ENCODE assay signal across 9 cellular contexts in genomic region chr9:68704498-68704803, GRCh38. TPM values are rescaled to one million over a fixed set of nuclear protein-coding genes. Genes with fewer than 3 reads are reported as not detected.
A peak's percentile ranks its signal among the peaks of the same experiment; 100 is the strongest.
DNase-seq lines count a peak whose midpoint lies in the region; ATAC-seq and TF ChIP-seq lines count a peak whose summit lies in the region.
"Had no signal": no experiment of that assay in that cellular context is flagged by ENCODE, and none has a peak within 500 bp of the region (broad histone marks: within the 10 kb centered on the region; RNA-seq: fewer than 3 reads in every experiment).

No MANE protein-coding gene starts in this region.

- H3K27me3 ChIP-seq in heart right ventricle (peaks cover 0 to 48% (median 14%) of the 10 kb centered on the region in 7 donors), mammary epithelial cell (ENCODE audit: insufficient read depth, low read length) (peaks cover 24% of the 10 kb centered on the region), uterus (peaks cover 0 to 9% of the 10 kb centered on the region in 2 donors)
- H3K27me3 ChIP-seq in naive thymus-derived CD4-positive, alpha-beta T cell (ENCODE audit: control insufficient read depth in 2 of 2, insufficient read depth in 2 of 2, low read length in 2 of 2), result peaks cover 3 to 14% of the 10 kb centered on the region in 2 donors

- peaks cover 5 to 25% (median 20%) of the 10 kb centered on the region in 7 donors for H3K4me1 Mint-ChIP-seq in naive thymus-derived CD4-positive, alpha-beta T cell

- in situ Hi-C loops in mammary epithelial cell (cut with MboI; ENCODE audit: low sequenced_read_pairs in 2 of 2), result no loop called here

- TF ChIP-seq CTCF in heart right ventricle (IDR thresholded peaks at IDR 0.05) (no peak), mammary epithelial cell (conservative IDR thresholded peaks at IDR 0.05 in 1 of 2, IDR thresholded peaks at IDR 0.05 in 1 of 2; ENCODE audit: extremely low read depth in 1 of 2, insufficient read depth in 1 of 2, low read depth in 1 of 2, low read length in 2 of 2) (no peak), uterus (IDR thresholded peaks at IDR 0.05) (no peak)

- peak overlapping the region; percentile 29 to 79 (median 64) for H3K4me3 ChIP-seq in heart right ventricle
- no peak overlapping the region for H3K4me3 ChIP-seq in mammary epithelial cell (replicated peaks in 1 of 3; ENCODE audit: insufficient read depth in 1 of 3, low read depth in 2 of 3, low read length in 3 of 3)
- H3K4me3 ChIP-seq in naive thymus-derived CD4-positive, alpha-beta T cell (ENCODE audit: low read length), result no peak overlapping the region
- peak overlapping the region; percentile 48 to 60 for H3K4me3 ChIP-seq in uterus

- H3K4me2 ChIP-seq in mammary epithelial cell (ENCODE audit: insufficient read depth, low read depth, low read length), result peak overlapping the region; percentile 88

- no peaks in the 10 kb centered on the region for H3K79me2 ChIP-seq in mammary epithelial cell (ENCODE audit: insufficient read depth, low read length)

- no peak for TF ChIP-seq POLR2A in uterus (IDR thresholded peaks at IDR 0.05)

- CTCF ChIA-PET in mammary epithelial cell (lab: Charles Lee; ENCODE audit: low non-redundant PET), result no interaction called here
- CTCF ChIA-PET in naive thymus-derived CD4-positive, alpha-beta T cell (lab: Charles Lee), result interaction anchor here (0.6 kb wide), 1 partner anchor 351 kb away, joined by 4 read pairs; no protein-coding TSS in a partner anchor

- dilution Hi-C loops in mammary epithelial cell (cut with HindIII; ENCODE audit: low sequenced_read_pairs), result no loop called here

- WGBS in heart right ventricle, 2 donors, result 3 to 4% methylated on average over 10 of the region's 10 CpGs
- WGBS in mammary epithelial cell (ENCODE audit: low coverage, missing lambda C conversion rate), result 0% methylated on average over 3 of the region's 10 CpGs

- DNase-seq in heart right ventricle (no peak), left ventricle myocardium superior (no peak), mammary epithelial cell (no peak), uterus (no peak), NCI-H2081 treated with DMSO at 0.1 percent for 48 hours (lab: John Stamatoyannopoulos, UW) (no peak), NCI-H82 treated with DMSO at 0.1 percent for 48 hours (lab: John Stamatoyannopoulos, UW; ENCODE audit: unreplicated experiment) (no peak)
- no peak for DNase-seq in naive thymus-derived CD4-positive, alpha-beta T cell

- H3K4me3 Mint-ChIP-seq in naive thymus-derived CD4-positive, alpha-beta T cell, result peak overlapping the region; percentile 46 to 70 (median 68)

- H3K36me3 ChIP-seq in heart right ventricle (no peaks in the 10 kb centered on the region), mammary epithelial cell (ENCODE audit: insufficient read depth, low read length) (no peaks in the 10 kb centered on the region), uterus (no peaks in the 10 kb centered on the region)
- no peaks in the 10 kb centered on the region for H3K36me3 ChIP-seq in naive thymus-derived CD4-positive, alpha-beta T cell (ENCODE audit: control insufficient read depth in 2 of 3, insufficient read depth in 3 of 3, low read length in 3 of 3)

- H3K27ac Mint-ChIP-seq in naive thymus-derived CD4-positive, alpha-beta T cell, result no peak overlapping the region

- H3K27ac ChIP-seq in heart right ventricle (peak overlapping the region; percentile 81 to 93 (median 88)), mammary epithelial cell (ENCODE audit: insufficient read depth, low read depth, low read length) (no peak overlapping the region), uterus (peak overlapping the region in 1 of 2 donors; percentile 39)
- H3K27ac ChIP-seq in naive thymus-derived CD4-positive, alpha-beta T cell (ENCODE audit: low read depth, low read length), result no peak overlapping the region
- H3K27ac ChIP-seq: C4-2B had no signal

- H3K9me3 ChIP-seq in heart right ventricle, result no peaks in the 10 kb centered on the region
- H3K9me3 ChIP-seq in mammary epithelial cell (replicated peaks; ENCODE audit: insufficient read depth, low read length), result no peaks in the 10 kb centered on the region
- no peaks in the 10 kb centered on the region for H3K9me3 ChIP-seq in naive thymus-derived CD4-positive, alpha-beta T cell (ENCODE audit: control insufficient read depth in 2 of 3, low read length in 3 of 3)
- no peaks in the 10 kb centered on the region for H3K9me3 ChIP-seq in uterus

- no peak overlapping the region for H3K9ac ChIP-seq in mammary epithelial cell (ENCODE audit: insufficient read depth, low read length)

- H3K27me3 Mint-ChIP-seq in naive thymus-derived CD4-positive, alpha-beta T cell, result peaks cover 72 to 86% (median 77%) of the 10 kb centered on the region in 5 donors

- POLR2A ChIA-PET in naive thymus-derived CD4-positive, alpha-beta T cell (lab: Charles Lee), result no interaction called here

- H3K36me3 Mint-ChIP-seq in naive thymus-derived CD4-positive, alpha-beta T cell, result no peaks in the 10 kb centered on the region

- no peaks in the 10 kb centered on the region for H4K20me1 ChIP-seq in mammary epithelial cell (ENCODE audit: insufficient read depth, low read length)

- ATAC-seq in heart right ventricle (no peak), left ventricle myocardium superior (no peak), GM21526 (IDR thresholded peaks at IDR 0.05; ENCODE audit: low FRiP score, unreplicated experiment) (no peak)
- ATAC-seq in naive thymus-derived CD4-positive, alpha-beta T cell, result no peak

- peaks cover 0 to 30% (median 8%) of the 10 kb centered on the region in 9 donors for H3K4me1 ChIP-seq in heart right ventricle
- peaks cover 9% of the 10 kb centered on the region for H3K4me1 ChIP-seq in mammary epithelial cell (ENCODE audit: insufficient read depth, low read length)
- H3K4me1 ChIP-seq in naive thymus-derived CD4-positive, alpha-beta T cell (ENCODE audit: control insufficient read depth in 2 of 2, insufficient read depth in 2 of 2, low read length in 2 of 2), result peaks cover 0 to 6% of the 10 kb centered on the region in 2 donors
- no peaks in the 10 kb centered on the region for H3K4me1 ChIP-seq in uterus

- H2AFZ ChIP-seq in mammary epithelial cell (ENCODE audit: low read depth, low read length), result no peak overlapping the region

- intact Hi-C loops in heart right ventricle (cut with DNase I), result loop anchor here in 9 of 10 donors (2.0 to 10.0 kb wide), 10 partner anchors 70 to 300 kb away; no protein-coding TSS in a partner anchor
- intact Hi-C loops in left ventricle myocardium superior (cut with micrococcal nuclease), result loop anchor here (10.0 kb wide), 1 partner anchor 300 kb away; no protein-coding TSS in a partner anchor
- intact Hi-C loops in mammary epithelial cell (cut with micrococcal nuclease), result no loop called here
- intact Hi-C loops in naive thymus-derived CD4-positive, alpha-beta T cell (cut with micrococcal nuclease), result loop anchor here (2.0 to 10.0 kb wide), 3 partner anchors 76 to 294 kb away; a partner anchor contains a TSS
- intact Hi-C loops in uterus (cut with DNase I; ENCODE audit: low total_unique reads), result no loop called here

- peaks cover 0 to 3% (median 0%) of the 10 kb centered on the region in 11 donors for H3K9me3 Mint-ChIP-seq in naive thymus-derived CD4-positive, alpha-beta T cell

- no TSS peak for BruUV-seq in mammary epithelial cell (replicated peaks; lab: Mats Ljungman, UMichigan)

RNA-seq across cellular contexts. Expression of gene PIP5K1B, which starts 0.6 kb away (rescaled TPM):
- total RNA-seq in heart right ventricle (10 to 100 TPM; 32.2 to 90.8 (median 49.7) TPM), left ventricle myocardium superior (85.3 TPM), mammary epithelial cell (under 1 TPM in 1 of 2 donors, not detected in 1; 0.17 TPM), uterus (1 to 10 TPM in 3 of 4 donors, under 1 TPM in 1; 0.29 to 8.2 (median 4.1) TPM)
- polyA plus RNA-seq in heart right ventricle (10 to 100 TPM in 1 of 2 donors, 1 to 10 TPM in 1; 5.6 to 23.3 TPM), mammary epithelial cell (not detected)
- polyA minus RNA-seq in mammary epithelial cell, result not detected
- 1 to 10 TPM in 3 of 5 experiments, under 1 TPM in 2; 0.22 to 4.2 (median 1.5) TPM for total RNA-seq in naive thymus-derived CD4-positive, alpha-beta T cell
- polyA plus RNA-seq in naive thymus-derived CD4-positive, alpha-beta T cell, result under 1 TPM; 0.08 to 0.54 TPM

Comparison
In these comparisons a context has a peak if more than half of its experiments do, and no peak if none do; other contexts are left out.
1. H3K27ac ChIP-seq: peak in heart right ventricle (10 of 10); none in mammary epithelial cell (single experiment) and naive thymus-derived CD4-positive, alpha-beta T cell (single experiment).
2. H3K4me3 ChIP-seq: peak in heart right ventricle (10 of 10) and uterus (2 of 2); none in mammary epithelial cell (0 of 3) and naive thymus-derived CD4-positive, alpha-beta T cell (single experiment).
3. intact Hi-C loops: an anchor here in heart right ventricle (2.0 to 10.0 kb wide), left ventricle myocardium superior (10.0 kb wide) and naive thymus-derived CD4-positive, alpha-beta T cell (2.0 to 10.0 kb wide); none called in mammary epithelial cell and uterus.